In genomic region chr9:128921881-128922763, GRCh38 we compare ENCODE assay signal across 8 cellular contexts.
DNase-seq lines count a peak whose midpoint lies in the region; ATAC-seq and TF ChIP-seq lines count a peak whose summit lies in the region.

No MANE protein-coding gene starts in this region.

- H3K9ac ChIP-seq in iPS-20b (ENCODE audit: low read depth, low read length) = peak overlapping the region; percentile 87

- peaks cover 3% of the 10 kb centered on the region; the same call in 1 of the 2 replicates for H3K4me1 ChIP-seq in iPS-20b (ENCODE audit: insufficient read depth, low read length)

- H3K36me3 ChIP-seq in iPS-20b (ENCODE audit: insufficient read depth, low read depth, low read length) = peaks cover 17% of the 10 kb centered on the region

- H3K27ac ChIP-seq in iPS-20b (ENCODE audit: low read length) = peak overlapping the region; percentile 86

- in situ Hi-C loops in astrocyte of the spinal cord (cut with HindIII; ENCODE audit: low sequenced_read_pairs) = no loop called here

- peak overlapping the region; percentile 38 for H3K4me3 ChIP-seq in astrocyte of the spinal cord (ENCODE audit: low read depth, low read length)
- peak overlapping the region; percentile 81 for H3K4me3 ChIP-seq in iPS-20b (ENCODE audit: low read length)

- peak; percentile 5 for TF ChIP-seq CTCF in astrocyte of the spinal cord (IDR thresholded peaks at IDR 0.05; ENCODE audit: low read depth, low read length)

- no peak for ATAC-seq in HG03342 (IDR thresholded peaks at IDR 0.05; ENCODE audit: unreplicated experiment)

- DNase-seq in HCEC 1CT (peak; percentile 59), astrocyte of the spinal cord (ENCODE audit: low read depth, low spot score) (peak; percentile 34), NCI-H2107 (lab: John Stamatoyannopoulos, UW) (no peak), HUDEP-2 (lab: John Stamatoyannopoulos, UW; ENCODE audit: unreplicated experiment in 76 of 76) (no peak), activated gamma-delta T cell treated with Interleukin-2 at 50 U/mL for 16 hours (no peak)
- DNase-seq in stimulated activated CD8-positive, alpha-beta memory T cell treated with anti-CD3 and anti-CD28 coated beads, Interleukin-4, amount 100 ng/mL, for 24 hours (ENCODE audit: low read depth) = peak; percentile 17

- H3K9me3 ChIP-seq in iPS-20b (ENCODE audit: insufficient read depth, low read depth, low read length) = no peaks in the 10 kb centered on the region

- no peaks in the 10 kb centered on the region for H3K27me3 ChIP-seq in iPS-20b (ENCODE audit: insufficient read depth, low read length)

Comparison
In these comparisons a context has a peak if more than half of its experiments do, and no peak if none do; other contexts are left out.
1. DNase-seq: peak in HCEC 1CT (single experiment), astrocyte of the spinal cord (single experiment) and stimulated activated CD8-positive, alpha-beta memory T cell treated with anti-CD3 and anti-CD28 coated beads, Interleukin-4, amount 100 ng/mL, for 24 hours (single experiment); none in NCI-H2107 (single experiment), HUDEP-2 (0 of 76) and activated gamma-delta T cell treated with Interleukin-2 at 50 U/mL for 16 hours (single experiment).